In the genomic region with DNA sequence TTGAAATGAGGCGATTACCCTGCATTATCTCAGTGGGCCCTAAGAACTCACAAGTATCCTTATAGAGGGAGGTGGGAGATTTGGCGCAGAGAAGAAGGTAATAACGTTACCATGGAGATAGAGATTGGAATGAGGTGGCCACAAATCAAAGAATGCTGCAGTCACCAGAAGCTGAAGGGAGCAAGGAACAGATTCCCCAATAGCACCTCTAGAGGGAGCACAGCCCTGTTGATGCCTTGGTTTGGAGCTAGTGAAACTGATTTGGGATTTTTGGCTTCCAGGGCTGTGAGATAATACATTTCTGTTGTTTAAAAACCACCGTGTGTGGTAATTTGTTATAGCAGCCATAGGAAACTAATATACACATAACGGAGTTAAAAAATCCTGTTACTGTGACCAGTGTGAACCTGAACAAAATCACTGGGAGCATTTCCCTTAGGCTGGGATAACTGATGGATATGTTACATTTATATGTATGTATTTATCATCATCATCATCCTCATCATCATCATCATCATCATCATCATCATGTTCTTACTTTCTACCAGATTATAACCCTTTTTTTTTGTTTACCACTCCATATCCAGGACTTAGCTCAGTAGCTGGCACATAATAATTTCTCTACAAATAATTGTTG, we compare ENCODE assay signal across 8 cellular contexts.
DNase-seq lines count a peak whose midpoint lies in the region; ATAC-seq and TF ChIP-seq lines count a peak whose summit lies in the region.

No MANE protein-coding gene starts in this region.

- H2AFZ ChIP-seq in OCI-LY1 (ENCODE audit: low read length): no peak overlapping the region

- H4K20me1 ChIP-seq in OCI-LY1 (ENCODE audit: insufficient read depth, low read length): no peaks in the 10 kb centered on the region

- no peak overlapping the region for H3K27ac ChIP-seq in OCI-LY1 (ENCODE audit: low read depth, low read length, poor library complexity, severe bottlenecking)

- H3K9me2 ChIP-seq in OCI-LY1 (ENCODE audit: low read depth, low read length): no peaks in the 10 kb centered on the region

- no peaks in the 10 kb centered on the region for H3K4me1 ChIP-seq in OCI-LY1 (ENCODE audit: insufficient read depth, low read length, severe bottlenecking)

- H3K4me3 ChIP-seq in OCI-LY1 (ENCODE audit: low read depth, low read length, poor library complexity, severe bottlenecking): no peak overlapping the region

- H3K9me3 ChIP-seq in OCI-LY1 (ENCODE audit: low read length): no peaks in the 10 kb centered on the region

- no peak overlapping the region for H3K9ac ChIP-seq in OCI-LY1 (ENCODE audit: low read length)

- TF ChIP-seq CTCF in AG09319 (IDR thresholded peaks at IDR 0.05; ENCODE audit: low read depth, low read length): peak; percentile 93
- peak; percentile 43; the same call in 1 of the 2 replicates for TF ChIP-seq CTCF in OCI-LY1 (IDR thresholded peaks at IDR 0.05; ENCODE audit: low read length)

- H3K36me3 ChIP-seq in OCI-LY1 (ENCODE audit: insufficient read depth, low read length): no peaks in the 10 kb centered on the region

- DNase-seq in AG09319 (ENCODE audit: extremely low read depth, low read depth) (no peak), fibroblast of gingiva (ENCODE audit: low read depth) (peak; percentile 75), non-pigmented ciliary epithelial cell (ENCODE audit: low read depth) (peak; percentile 44)
- no peak for DNase-seq in effector CD8-positive, alpha-beta T cell (lab: John Stamatoyannopoulos, UW)
- no peak for DNase-seq in activated CD4-positive, alpha-beta T cell treated with anti-CD3 and anti-CD28 coated beads, Interleukin-2, amount 50 U/mL, for 4 hours

- peak; percentile 59 for ATAC-seq in GM19395 (IDR thresholded peaks at IDR 0.05; ENCODE audit: unreplicated experiment)
- ATAC-seq in HG03565 (IDR thresholded peaks at IDR 0.05; ENCODE audit: unreplicated experiment): peak; percentile 57

- H3K27me3 ChIP-seq in OCI-LY1 (ENCODE audit: insufficient read depth, low read length): no peaks in the 10 kb centered on the region

- H3K4me2 ChIP-seq in OCI-LY1 (ENCODE audit: low read length): no peak overlapping the region

- H3F3A ChIP-seq in OCI-LY1 (ENCODE audit: insufficient read depth, low read length): no peaks in the 10 kb centered on the region

- H3K79me2 ChIP-seq in OCI-LY1 (ENCODE audit: insufficient read depth, low read length): no peaks in the 10 kb centered on the region

Comparison
In these comparisons a context has a peak if more than half of its experiments do, and no peak if none do; other contexts are left out.
1. DNase-seq: peak in fibroblast of gingiva (single experiment) and non-pigmented ciliary epithelial cell (single experiment); none in AG09319 (single experiment), effector CD8-positive, alpha-beta T cell (single experiment) and activated CD4-positive, alpha-beta T cell treated with anti-CD3 and anti-CD28 coated beads, Interleukin-2, amount 50 U/mL, for 4 hours (0 of 2).